ENCODE assay signal across 9 cellular contexts in genomic region chr22:37283393-37283937, GRCh38. TPM values are rescaled to one million over a fixed set of nuclear protein-coding genes. Genes with fewer than 3 reads are reported as not detected.
DNase-seq lines count a peak whose midpoint lies in the region; ATAC-seq and TF ChIP-seq lines count a peak whose summit lies in the region.
"Had no signal": no experiment of that assay in that cellular context is flagged by ENCODE, and none has a peak within 500 bp of the region (broad histone marks: within the 10 kb centered on the region; RNA-seq: fewer than 3 reads in every experiment).

No MANE protein-coding gene starts in this region.

- H3K27me3 ChIP-seq in sigmoid colon (peaks cover 0 to 63% (median 19%) of the 10 kb centered on the region in 3 donors), thyroid gland (no peaks in the 10 kb centered on the region)

- no peaks in the 10 kb centered on the region for H3K36me3 ChIP-seq in sigmoid colon
- no peaks in the 10 kb centered on the region for H3K36me3 ChIP-seq in thyroid gland

- no peaks in the 10 kb centered on the region for H3K9me3 Mint-ChIP-seq in dendritic cell treated with granulocyte-macrophage colony-stimulating factor and Interleukin-4, amounts not matched to agents 40 ng/mL and 50 ng/mL, for 4 days

- peaks cover 0 to 6% (median 0%) of the 10 kb centered on the region in 4 donors for H3K4me1 ChIP-seq in sigmoid colon
- no peaks in the 10 kb centered on the region for H3K4me1 ChIP-seq in thyroid gland

- peak in 4 of 5 experiments; percentile 26 to 66 (median 46) for DNase-seq in T-helper 2 cell
- DNase-seq in sigmoid colon = no peak
- DNase-seq in thyroid gland = no peak
- DNase-seq in NCI-H526 (lab: John Stamatoyannopoulos, UW) = no peak
- no peak for DNase-seq in kidney glomerular epithelial cell (lab: John Stamatoyannopoulos, UW)
- DNase-seq: SHP77 had no signal

- H3K4me1 Mint-ChIP-seq in dendritic cell treated with granulocyte-macrophage colony-stimulating factor and Interleukin-4, amounts not matched to agents 40 ng/mL and 50 ng/mL, for 4 days (ENCODE audit: low read depth) = peaks cover 87% of the 10 kb centered on the region

- intact Hi-C loops in dendritic cell treated with granulocyte-macrophage colony-stimulating factor and Interleukin-4, amounts not matched to agents 40 ng/mL and 50 ng/mL, for 4 days (cut with micrococcal nuclease) = no loop called here
- intact Hi-C loops in sigmoid colon (cut with DNase I) (no loop called here), thyroid gland (cut with DNase I) (no loop called here)

- TF ChIP-seq POLR2A in sigmoid colon (IDR thresholded peaks at IDR 0.05) = no peak
- no peak for TF ChIP-seq POLR2A in thyroid gland (IDR thresholded peaks at IDR 0.05)

- H3K27ac ChIP-seq in sigmoid colon (peak overlapping the region; percentile 31 to 55 (median 46)), thyroid gland (no peak overlapping the region)

- peak overlapping the region; percentile 93 for H3K27ac Mint-ChIP-seq in dendritic cell treated with granulocyte-macrophage colony-stimulating factor and Interleukin-4, amounts not matched to agents 40 ng/mL and 50 ng/mL, for 4 days

- peak overlapping the region; percentile 99 for H3K4me3 Mint-ChIP-seq in dendritic cell treated with granulocyte-macrophage colony-stimulating factor and Interleukin-4, amounts not matched to agents 40 ng/mL and 50 ng/mL, for 4 days

- no peak for TF ChIP-seq EP300 in sigmoid colon (IDR thresholded peaks at IDR 0.05)

- 30 to 44% methylated on average over 8 of the region's 8 CpGs for whole genome bisulfite sequencing in sigmoid colon, 2 donors
- WGBS in thyroid gland, 2 donors = 45 to 54% methylated on average over 5 to 7 of the region's 8 CpGs

- H3K9me3 ChIP-seq in sigmoid colon (no peaks in the 10 kb centered on the region), thyroid gland (no peaks in the 10 kb centered on the region)

- ATAC-seq in GM21390 (IDR thresholded peaks at IDR 0.05; ENCODE audit: unreplicated experiment) = no peak

- no peaks in the 10 kb centered on the region for H3K27me3 Mint-ChIP-seq in dendritic cell treated with granulocyte-macrophage colony-stimulating factor and Interleukin-4, amounts not matched to agents 40 ng/mL and 50 ng/mL, for 4 days

- H3K36me3 Mint-ChIP-seq in dendritic cell treated with granulocyte-macrophage colony-stimulating factor and Interleukin-4, amounts not matched to agents 40 ng/mL and 50 ng/mL, for 4 days (ENCODE audit: low read depth) = peaks cover 66% of the 10 kb centered on the region

- TF ChIP-seq CTCF in GM12873 (IDR thresholded peaks at IDR 0.05; ENCODE audit: insufficient read depth, low read depth, low read length, missing control alignments) (peak; percentile 62), sigmoid colon (IDR thresholded peaks at IDR 0.05) (no peak), thyroid gland (IDR thresholded peaks at IDR 0.05) (no peak)

- H3K4me3 ChIP-seq in sigmoid colon (peak overlapping the region in 3 of 4 donors; percentile 21 to 42 (median 39)), thyroid gland (replicated peaks in 1 of 3) (no peak overlapping the region)

RNA-seq across cellular contexts. Expression of gene CYTH4, which starts 1.2 kb away (rescaled TPM):
- total RNA-seq in sigmoid colon (10 to 100 TPM in 1 of 4 donors, 1 to 10 TPM in 3; 6.1 to 22.0 (median 8.0) TPM), thyroid gland (10 to 100 TPM in 1 of 4 donors, 1 to 10 TPM in 3; 3.3 to 15.1 (median 4.2) TPM)
- polyA plus RNA-seq in sigmoid colon = 10 to 100 TPM in 1 of 3 donors, 1 to 10 TPM in 2; 4.2 to 18.8 (median 5.1) TPM

RNA-seq across cellular contexts. Expression of gene RAC2, which starts 39.4 kb away (rescaled TPM):
- total RNA-seq in sigmoid colon (1 to 10 TPM; 3.0 to 8.0 (median 5.0) TPM), thyroid gland (1 to 10 TPM; 3.6 to 6.0 (median 4.6) TPM)
- 100 to 1,000 TPM in 1 of 3 donors, 10 to 100 TPM in 2; 14.8 to 138 (median 17.4) TPM for polyA plus RNA-seq in sigmoid colon

Comparison
In these comparisons a context has a peak if more than half of its experiments do, and no peak if none do; other contexts are left out.
1. DNase-seq: peak in T-helper 2 cell (4 of 5); none in sigmoid colon (single experiment), thyroid gland (0 of 2), NCI-H526 (0 of 2) and kidney glomerular epithelial cell (single experiment).
2. H3K27ac ChIP-seq: peak in sigmoid colon (4 of 4); none in thyroid gland (0 of 3).
3. H3K4me3 ChIP-seq: peak in sigmoid colon (3 of 4); none in thyroid gland (0 of 3).